Comparison of ENCODE assay signal across 1 cellular context in genomic region chr22:37849089-37849751, GRCh38.
TF ChIP-seq lines count a peak whose summit lies in the region.

EIF3L (plus strand) TSS chr22:37849419; CDS start chr22:37849450, 31 bp downstream.

TF ChIP-seq in K562, 482 proteins besides CTCF, POLR2A, EP300 and RAD21 (continued from another document):
- TF ChIP-seq TRIM25 (IDR thresholded peaks at IDR 0.05; ENCODE audit: borderline replicate concordance) (no peak), GABPB2 (CRISPR knock-in tag; conservative IDR thresholded peaks at IDR 0.05) (no peak), ZNF24 (IDR thresholded peaks at IDR 0.05) (no peak), ZNF3 (CRISPR knock-in tag; IDR thresholded peaks at IDR 0.05) (no peak)
